ENCODE assay signal across 24 cellular contexts in genomic region chr16:75506107-75506506, GRCh38. TPM values are rescaled to one million over a fixed set of nuclear protein-coding genes. Genes with fewer than 3 reads are reported as not detected.
A peak's percentile ranks its signal among the peaks of the same experiment; 100 is the strongest.
DNase-seq lines count a peak whose midpoint lies in the region; ATAC-seq, FAIRE-seq and TF ChIP-seq lines count a peak whose summit lies in the region.
"Had no signal": no experiment of that assay in that cellular context is flagged by ENCODE, and none has a peak within 500 bp of the region (broad histone marks: within the 10 kb centered on the region; RNA-seq: fewer than 3 reads in every experiment).

No MANE protein-coding gene starts in this region.

- no peak overlapping the region for H2BK120ac ChIP-seq in mesenchymal stem cell (ENCODE audit: low read depth, low read length)

- TF ChIP-seq POLR2A in breast epithelium (IDR thresholded peaks at IDR 0.05), result no peak

- H3K4me1 Mint-ChIP-seq in MCF 10A (ENCODE audit: insufficient read depth, unreplicated experiment), result peaks cover 34% of the 10 kb centered on the region
- peaks cover 10% of the 10 kb centered on the region for H3K4me1 Mint-ChIP-seq in astrocyte (ENCODE audit: low read depth, unreplicated experiment)
- H3K4me1 Mint-ChIP-seq in activated T-helper 2 cell treated with anti-CD3 and anti-CD28 coated beads, Interferon-gamma antibody, Interleukin-2, Interleukin-4, amounts not matched to agents 10 μg/mL and 5 μg/mL and 100 μg/mL, durations not matched to agents 14 hours and 24 hours and 36 hours (ENCODE audit: low read depth), result peaks cover 3% of the 10 kb centered on the region

- H3K27ac ChIP-seq in breast epithelium, result peak overlapping the region in 1 of 2 donors; percentile 21
- no peak overlapping the region for H3K27ac ChIP-seq in astrocyte (ENCODE audit: low read depth, low read length)
- H3K27ac ChIP-seq in mesenchymal stem cell (ENCODE audit: low read length, poor library complexity, severe bottlenecking), result no peak overlapping the region
- H3K27ac ChIP-seq in subcutaneous abdominal adipose tissue (ENCODE audit: low read depth, low read length), result peak overlapping the region; percentile 20

- no peak overlapping the region for H3K18ac ChIP-seq in mesenchymal stem cell (ENCODE audit: low read depth in 1 of 2, low read length in 2 of 2)

- H2AFZ ChIP-seq in astrocyte (ENCODE audit: low read depth, low read length), result no peak overlapping the region
- no peak overlapping the region for H2AFZ ChIP-seq in mesenchymal stem cell (ENCODE audit: low read depth, low read length)

- H2BK12ac ChIP-seq in mesenchymal stem cell (ENCODE audit: low read length in 2 of 2), result no peak overlapping the region

- no peaks in the 10 kb centered on the region for H3K9me3 ChIP-seq in breast epithelium
- H3K9me3 ChIP-seq in astrocyte (ENCODE audit: insufficient read depth, low read depth, low read length), result no peaks in the 10 kb centered on the region
- no peaks in the 10 kb centered on the region for H3K9me3 ChIP-seq in mesenchymal stem cell (ENCODE audit: control insufficient read depth, low read length)
- H3K9me3 ChIP-seq in subcutaneous abdominal adipose tissue (ENCODE audit: control insufficient read depth in 5 of 5, low read length in 5 of 5), result no peaks in the 10 kb centered on the region
- H3K9me3 ChIP-seq: gastroesophageal sphincter, mucosa of descending colon, upper lobe of left lung had no signal

- no peak for DNase-seq in MCF 10A (ENCODE audit: unreplicated experiment)
- no peak for DNase-seq in breast epithelium (ENCODE audit: low spot score in 2 of 2)
- DNase-seq in astrocyte (ENCODE audit: low read depth), result no peak
- DNase-seq in mesenchymal stem cell, result no peak
- DNase-seq in activated T-helper 2 cell treated with anti-CD3 and anti-CD28 coated beads, Interferon-gamma antibody, Interleukin-2, Interleukin-4, amounts not matched to agents 10 μg/mL and 5 μg/mL and 100 μg/mL, durations not matched to agents 14 hours and 24 hours and 36 hours (ENCODE audit: low spot score), result no peak
- no peak for DNase-seq in NCI-H2196 treated with DMSO at 0.1 percent for 48 hours (lab: John Stamatoyannopoulos, UW; ENCODE audit: unreplicated experiment)
- DNase-seq: 8988T; activated CD4-positive, alpha-beta memory T cell treated with anti-CD3 and anti-CD28 coated beads for 36 hours; activated CD4-positive, CD25-positive, alpha-beta regulatory T cell; activated naive CD8-positive, alpha-beta T cell treated with anti-CD3 and anti-CD28 coated beads for 36 hours; COR-L47; effector memory CD8-positive, alpha-beta T cell; H7; NCI-H1105 treated with DMSO at 0.1 percent for 48 hours; NCI-H2081; nephron progenitor cell; posterior cingulate gyrus had no signal

- CTCF ChIA-PET in MCF 10A (lab: Yijun Ruan, JAX), result interaction anchor here (0.6 to 1.9 kb wide), 7 partner anchors 11 to 1196 kb away, joined by 3 to 9 read pairs (median 5); partner anchors contain the start of gene TMEM170A

- no peak overlapping the region for H3K4me3 ChIP-seq in breast epithelium
- no peak overlapping the region for H3K4me3 ChIP-seq in astrocyte (ENCODE audit: insufficient read depth, low read depth, low read length)
- peak overlapping the region in 1 of 2 experiments; percentile 56 for H3K4me3 ChIP-seq in mesenchymal stem cell (ENCODE audit: insufficient read depth in 1 of 2, low read depth in 1 of 2, low read length in 2 of 2)
- H3K4me3 ChIP-seq in subcutaneous abdominal adipose tissue (ENCODE audit: low read depth in 1 of 5, low read length in 5 of 5), result peak overlapping the region in 1 of 5 donors; percentile 4
- H3K4me3 ChIP-seq: gastroesophageal sphincter, mucosa of descending colon, upper lobe of left lung had no signal

- no peak overlapping the region for H2BK15ac ChIP-seq in mesenchymal stem cell (ENCODE audit: low read depth, poor library complexity, severe bottlenecking)

- H3K79me1 ChIP-seq in mesenchymal stem cell (replicated peaks; ENCODE audit: low read length, poor library complexity, severe bottlenecking), result no peaks in the 10 kb centered on the region

- TF ChIP-seq CTCF in MCF 10A (IDR thresholded peaks at IDR 0.05; ENCODE audit: unreplicated experiment) (no peak), breast epithelium (IDR thresholded peaks at IDR 0.05) (no peak), astrocyte (IDR thresholded peaks at IDR 0.05; ENCODE audit: insufficient read depth, low read depth, low read length) (no peak)

- BruUV-seq in MCF 10A (replicated peaks; lab: Mats Ljungman, UMichigan), result TSS peak; percentile 84

- no peak for FAIRE-seq in astrocyte (lab: Jason Lieb, UNC)

- no peak overlapping the region for H3K23ac ChIP-seq in mesenchymal stem cell (ENCODE audit: low read length in 2 of 2)

- H3K9me3 Mint-ChIP-seq in MCF 10A (ENCODE audit: unreplicated experiment) (no peaks in the 10 kb centered on the region), astrocyte (ENCODE audit: unreplicated experiment) (no peaks in the 10 kb centered on the region)
- H3K9me3 Mint-ChIP-seq in activated T-helper 2 cell treated with anti-CD3 and anti-CD28 coated beads, Interferon-gamma antibody, Interleukin-2, Interleukin-4, amounts not matched to agents 10 μg/mL and 5 μg/mL and 100 μg/mL, durations not matched to agents 14 hours and 24 hours and 36 hours, result no peaks in the 10 kb centered on the region
- H3K9me3 Mint-ChIP-seq: activated CD4-positive, alpha-beta memory T cell treated with anti-CD3 and anti-CD28 coated beads for 36 hours; activated naive CD8-positive, alpha-beta T cell treated with anti-CD3 and anti-CD28 coated beads for 36 hours; effector memory CD8-positive, alpha-beta T cell; nephron progenitor cell had no signal

- H2AK5ac ChIP-seq in mesenchymal stem cell (ENCODE audit: low read length, severe bottlenecking), result no peak overlapping the region

- POLR2A ChIA-PET in MCF 10A (lab: Yijun Ruan, JAX), result interaction anchor here (0.7 to 2.1 kb wide), 8 partner anchors 8 to 300 kb away, joined by 3 to 9 read pairs (median 4); partner anchors contain the start of genes ADAT1, CFDP1, CHST6 and GABARAPL2

- H3K27me3 Mint-ChIP-seq in MCF 10A (ENCODE audit: insufficient read depth, unreplicated experiment), result no peaks in the 10 kb centered on the region
- H3K27me3 Mint-ChIP-seq in astrocyte (ENCODE audit: low read depth, unreplicated experiment), result peaks cover 7% of the 10 kb centered on the region
- peaks cover 7% of the 10 kb centered on the region for H3K27me3 Mint-ChIP-seq in activated T-helper 2 cell treated with anti-CD3 and anti-CD28 coated beads, Interferon-gamma antibody, Interleukin-2, Interleukin-4, amounts not matched to agents 10 μg/mL and 5 μg/mL and 100 μg/mL, durations not matched to agents 14 hours and 24 hours and 36 hours (ENCODE audit: low read depth)

- H2BK5ac ChIP-seq in mesenchymal stem cell (ENCODE audit: low read depth, low read length, poor library complexity, severe bottlenecking), result no peak overlapping the region

- no peaks in the 10 kb centered on the region for H4K20me1 ChIP-seq in astrocyte (ENCODE audit: insufficient read depth, low read length)

- no peaks in the 10 kb centered on the region for H3K36me3 ChIP-seq in breast epithelium
- H3K36me3 ChIP-seq in astrocyte (ENCODE audit: insufficient read depth, low read length), result no peaks in the 10 kb centered on the region
- H3K36me3 ChIP-seq in mesenchymal stem cell (ENCODE audit: control insufficient read depth in 1 of 2, insufficient read depth in 2 of 2, low read depth in 1 of 2, low read length in 2 of 2), result no peaks in the 10 kb centered on the region
- H3K36me3 ChIP-seq in subcutaneous abdominal adipose tissue (ENCODE audit: control insufficient read depth in 5 of 5, insufficient read depth in 5 of 5, low read length in 5 of 5), result no peaks in the 10 kb centered on the region
- H3K36me3 ChIP-seq: gastroesophageal sphincter, upper lobe of left lung had no signal

- no peak overlapping the region for H3K4ac ChIP-seq in mesenchymal stem cell (ENCODE audit: low read depth in 1 of 2, low read length in 2 of 2)

- no peak overlapping the region for H4K8ac ChIP-seq in mesenchymal stem cell (ENCODE audit: low read length)

- no peaks in the 10 kb centered on the region for H3K27me3 ChIP-seq in breast epithelium
- no peaks in the 10 kb centered on the region for H3K27me3 ChIP-seq in astrocyte (ENCODE audit: insufficient read depth, low read length)
- peaks cover 0 to 8% of the 10 kb centered on the region in 2 experiments for H3K27me3 ChIP-seq in mesenchymal stem cell (ENCODE audit: control insufficient read depth in 1 of 2, insufficient read depth in 1 of 2, low read length in 2 of 2)
- no peaks in the 10 kb centered on the region for H3K27me3 ChIP-seq in subcutaneous abdominal adipose tissue (ENCODE audit: control insufficient read depth in 5 of 5, insufficient read depth in 4 of 5, low read length in 5 of 5)
- H3K27me3 ChIP-seq: gastroesophageal sphincter, upper lobe of left lung had no signal

- no peaks in the 10 kb centered on the region for H3K79me2 ChIP-seq in astrocyte (ENCODE audit: insufficient read depth, low read length)

- H3K4me3 Mint-ChIP-seq in MCF 10A (ENCODE audit: unreplicated experiment) (peak overlapping the region; percentile 42), astrocyte (ENCODE audit: unreplicated experiment) (no peak overlapping the region)
- H3K4me3 Mint-ChIP-seq in activated T-helper 2 cell treated with anti-CD3 and anti-CD28 coated beads, Interferon-gamma antibody, Interleukin-2, Interleukin-4, amounts not matched to agents 10 μg/mL and 5 μg/mL and 100 μg/mL, durations not matched to agents 14 hours and 24 hours and 36 hours (ENCODE audit: low read depth), result no peak overlapping the region
- H3K4me3 Mint-ChIP-seq: activated CD4-positive, alpha-beta memory T cell treated with anti-CD3 and anti-CD28 coated beads for 36 hours; activated naive CD8-positive, alpha-beta T cell treated with anti-CD3 and anti-CD28 coated beads for 36 hours; effector memory CD8-positive, alpha-beta T cell; nephron progenitor cell had no signal

- intact Hi-C loops in MCF 10A (cut with micrococcal nuclease), result loop anchor here (1.0 kb wide), 1 partner anchor 49 kb away; no protein-coding TSS in a partner anchor
- intact Hi-C loops in breast epithelium (cut with DNase I; ENCODE audit: low total_unique reads), result loop anchor here (10.0 kb wide), 1 partner anchor 709 kb away; no protein-coding TSS in a partner anchor
- intact Hi-C loops in activated T-helper 2 cell treated with anti-CD3 and anti-CD28 coated beads, Interferon-gamma antibody, Interleukin-2, Interleukin-4, amounts not matched to agents 10 μg/mL and 5 μg/mL and 100 μg/mL, durations not matched to agents 14 hours and 24 hours and 36 hours (cut with micrococcal nuclease), result no loop called here

- H3K4me2 ChIP-seq in astrocyte (ENCODE audit: low read length) (peak overlapping the region; percentile 21), mesenchymal stem cell (ENCODE audit: low read length, poor library complexity, severe bottlenecking) (no peak overlapping the region)

- H3K9ac ChIP-seq in astrocyte (ENCODE audit: low read length) (no peak overlapping the region), mesenchymal stem cell (ENCODE audit: low read length) (peak overlapping the region; percentile 80), subcutaneous abdominal adipose tissue (ENCODE audit: low read length in 5 of 5) (no peak overlapping the region)

- ATAC-seq in GM21447 (IDR thresholded peaks at IDR 0.05; ENCODE audit: unreplicated experiment), result no peak
- ATAC-seq: effector memory CD8-positive, alpha-beta T cell had no signal

- H3K27ac Mint-ChIP-seq in MCF 10A (ENCODE audit: low read depth, unreplicated experiment) (peak overlapping the region; percentile 95), astrocyte (ENCODE audit: unreplicated experiment) (no peak overlapping the region)
- no peak overlapping the region for H3K27ac Mint-ChIP-seq in activated T-helper 2 cell treated with anti-CD3 and anti-CD28 coated beads, Interferon-gamma antibody, Interleukin-2, Interleukin-4, amounts not matched to agents 10 μg/mL and 5 μg/mL and 100 μg/mL, durations not matched to agents 14 hours and 24 hours and 36 hours
- H3K27ac Mint-ChIP-seq: activated CD4-positive, alpha-beta memory T cell treated with anti-CD3 and anti-CD28 coated beads for 36 hours; activated naive CD8-positive, alpha-beta T cell treated with anti-CD3 and anti-CD28 coated beads for 36 hours; effector memory CD8-positive, alpha-beta T cell had no signal

- H3K36me3 Mint-ChIP-seq in MCF 10A (ENCODE audit: insufficient read depth, unreplicated experiment), result no peaks in the 10 kb centered on the region
- H3K36me3 Mint-ChIP-seq in astrocyte (ENCODE audit: low read depth, unreplicated experiment), result no peaks in the 10 kb centered on the region
- no peaks in the 10 kb centered on the region for H3K36me3 Mint-ChIP-seq in activated T-helper 2 cell treated with anti-CD3 and anti-CD28 coated beads, Interferon-gamma antibody, Interleukin-2, Interleukin-4, amounts not matched to agents 10 μg/mL and 5 μg/mL and 100 μg/mL, durations not matched to agents 14 hours and 24 hours and 36 hours (ENCODE audit: low read depth)
- H3K36me3 Mint-ChIP-seq: activated CD4-positive, alpha-beta memory T cell treated with anti-CD3 and anti-CD28 coated beads for 36 hours; activated naive CD8-positive, alpha-beta T cell treated with anti-CD3 and anti-CD28 coated beads for 36 hours had no signal

- H3K14ac ChIP-seq in mesenchymal stem cell (ENCODE audit: low read length in 2 of 2), result no peak overlapping the region

- 86% methylated on average over 3 of the region's 3 CpGs for WGBS in mesenchymal stem cell

- H4K91ac ChIP-seq in mesenchymal stem cell (ENCODE audit: low read length), result no peak overlapping the region

- no peaks in the 10 kb centered on the region for H3K4me1 ChIP-seq in breast epithelium
- peaks cover 8% of the 10 kb centered on the region for H3K4me1 ChIP-seq in astrocyte (ENCODE audit: insufficient read depth, low read length)
- H3K4me1 ChIP-seq in mesenchymal stem cell (ENCODE audit: control insufficient read depth, insufficient read depth, low read depth, low read length), result peaks cover 4% of the 10 kb centered on the region
- peaks cover 3 to 9% (median 8%) of the 10 kb centered on the region in 5 donors for H3K4me1 ChIP-seq in subcutaneous abdominal adipose tissue (ENCODE audit: control insufficient read depth in 5 of 5, insufficient read depth in 5 of 5, low read length in 5 of 5)

RNA-seq across cellular contexts. Expression of gene CHST6, which starts 10.9 kb away (rescaled TPM):
- total RNA-seq in MCF 10A (2022) (0.16 and 0.42 TPM in 2 replicates), breast epithelium (under 1 TPM in 2 of 3 donors, not detected in 1; under 0.01 to 0.44 TPM), astrocyte (2.5 and 3.4 TPM in 2 replicates)
- 0.26 TPM for polyA plus RNA-seq in mesenchymal stem cell (2013, experiment 1 of 2)
- 0.32 TPM for polyA plus RNA-seq in mesenchymal stem cell (2013, experiment 2 of 2)
- total RNA-seq in activated T-helper 2 cell treated with anti-CD3 and anti-CD28 coated beads, Interferon-gamma antibody, Interleukin-2, Interleukin-4, amounts not matched to agents 10 μg/mL and 5 μg/mL and 100 μg/mL, durations not matched to agents 14 hours and 24 hours and 36 hours, result not detected in 2 replicates
- total RNA-seq: activated CD4-positive, alpha-beta memory T cell treated with anti-CD3 and anti-CD28 coated beads for 36 hours; subcutaneous adipose tissue had no signal

RNA-seq across cellular contexts. Expression of gene CHST5, which starts 29.8 kb away (rescaled TPM):
- not detected in 2 replicates for total RNA-seq in MCF 10A (2022)
- under 1 TPM in 2 of 3 donors, not detected in 1; 0.15 to 0.33 TPM for total RNA-seq in breast epithelium
- 0.09 TPM in 1 of 2 replicates, not detected in the other for total RNA-seq in astrocyte
- polyA plus RNA-seq in mesenchymal stem cell (2013, experiment 1 of 2), result 0.06 TPM
- 0.03 TPM for polyA plus RNA-seq in mesenchymal stem cell (2013, experiment 2 of 2)
- not detected in 2 replicates for total RNA-seq in activated T-helper 2 cell treated with anti-CD3 and anti-CD28 coated beads, Interferon-gamma antibody, Interleukin-2, Interleukin-4, amounts not matched to agents 10 μg/mL and 5 μg/mL and 100 μg/mL, durations not matched to agents 14 hours and 24 hours and 36 hours
- total RNA-seq: activated naive CD8-positive, alpha-beta T cell treated with anti-CD3 and anti-CD28 coated beads for 36 hours; esophagus mucosa; gastroesophageal sphincter had no signal

RNA-seq across cellular contexts. Expression of gene TMEM170A, which starts 41.6 kb away (rescaled TPM):
- total RNA-seq in MCF 10A (2022), result 20.1 and 21.8 TPM in 2 replicates
- 10 to 100 TPM; 12.8 to 36.3 (median 22.0) TPM for total RNA-seq in breast epithelium
- 15.2 and 16.4 TPM in 2 replicates for total RNA-seq in astrocyte
- 7.8 TPM for polyA plus RNA-seq in mesenchymal stem cell (2013, experiment 1 of 2)
- polyA plus RNA-seq in mesenchymal stem cell (2013, experiment 2 of 2), result 8.9 TPM
- total RNA-seq in activated T-helper 2 cell treated with anti-CD3 and anti-CD28 coated beads, Interferon-gamma antibody, Interleukin-2, Interleukin-4, amounts not matched to agents 10 μg/mL and 5 μg/mL and 100 μg/mL, durations not matched to agents 14 hours and 24 hours and 36 hours, result 35.6 and 39.9 TPM in 2 replicates

RNA-seq across cellular contexts. Expression of gene TMEM231, which starts 49.9 kb away (rescaled TPM):
- 18.6 and 21.1 TPM in 2 replicates for total RNA-seq in MCF 10A (2022)
- 1 to 10 TPM; 6.6 to 9.8 (median 7.0) TPM for total RNA-seq in breast epithelium
- total RNA-seq in astrocyte, result 10.5 and 10.7 TPM in 2 replicates
- polyA plus RNA-seq in mesenchymal stem cell (2013, experiment 1 of 2), result 14.5 TPM
- 17.1 TPM for polyA plus RNA-seq in mesenchymal stem cell (2013, experiment 2 of 2)
- total RNA-seq in activated T-helper 2 cell treated with anti-CD3 and anti-CD28 coated beads, Interferon-gamma antibody, Interleukin-2, Interleukin-4, amounts not matched to agents 10 μg/mL and 5 μg/mL and 100 μg/mL, durations not matched to agents 14 hours and 24 hours and 36 hours, result 2.7 and 3.4 TPM in 2 replicates
